Comparison of ENCODE assay signal across 10 cellular contexts in genomic region chr5:80153586-80154126, GRCh38.
DNase-seq lines count a peak whose midpoint lies in the region; ATAC-seq and TF ChIP-seq lines count a peak whose summit lies in the region.
"Had no signal": no experiment of that assay in that cellular context is flagged by ENCODE, and none has a peak within 500 bp of the region (broad histone marks: within the 10 kb centered on the region; RNA-seq: fewer than 3 reads in every experiment).

No MANE protein-coding gene starts in this region.

- no peak overlapping the region for H2AFZ ChIP-seq in mammary epithelial cell (ENCODE audit: low read depth, low read length)

- no peaks in the 10 kb centered on the region for H3K9me3 ChIP-seq in mammary epithelial cell (replicated peaks; ENCODE audit: insufficient read depth, low read length)
- H3K9me3 ChIP-seq in breast epithelium: no peaks in the 10 kb centered on the region
- H3K9me3 ChIP-seq in lower lobe of right lung: no peaks in the 10 kb centered on the region
- H3K9me3 ChIP-seq in tibial nerve: no peaks in the 10 kb centered on the region
- H3K9me3 ChIP-seq: SK-N-SH had no signal

- intact Hi-C loops in mammary epithelial cell (cut with micrococcal nuclease) (no loop called here), breast epithelium (cut with DNase I; ENCODE audit: low total_unique reads) (no loop called here), lower lobe of right lung (cut with DNase I) (no loop called here)

- H3K4me1 ChIP-seq in mammary epithelial cell (ENCODE audit: insufficient read depth, low read length) (peaks cover 7% of the 10 kb centered on the region), breast epithelium (no peaks in the 10 kb centered on the region), lower lobe of right lung (peaks cover 7% of the 10 kb centered on the region), tibial nerve (peaks cover 0 to 28% (median 7%) of the 10 kb centered on the region in 4 donors)

- H3K4me2 ChIP-seq in mammary epithelial cell (ENCODE audit: insufficient read depth, low read depth, low read length): no peak overlapping the region
- H3K4me2 ChIP-seq: SK-N-SH had no signal

- H3K9ac ChIP-seq in mammary epithelial cell (ENCODE audit: insufficient read depth, low read length): no peak overlapping the region
- H3K9ac ChIP-seq: SK-N-SH had no signal

- TF ChIP-seq POLR2A in breast epithelium (IDR thresholded peaks at IDR 0.05): no peak
- no peak for TF ChIP-seq POLR2A in tibial nerve (IDR thresholded peaks at IDR 0.05)

- ATAC-seq in lower lobe of right lung (peak; percentile 33 to 62), HG03521 (IDR thresholded peaks at IDR 0.05; ENCODE audit: unreplicated experiment) (no peak)

- no peaks in the 10 kb centered on the region for H4K20me1 ChIP-seq in mammary epithelial cell (ENCODE audit: insufficient read depth, low read length)

- H3K27me3 ChIP-seq in mammary epithelial cell (ENCODE audit: insufficient read depth, low read length) (no peaks in the 10 kb centered on the region), breast epithelium (no peaks in the 10 kb centered on the region), lower lobe of right lung (ENCODE audit: low read depth) (no peaks in the 10 kb centered on the region), tibial nerve (no peaks in the 10 kb centered on the region)

- POLR2A ChIA-PET in GM10248 (lab: Yijun Ruan, JAX): no interaction called here

- DNase-seq in mammary epithelial cell: peak; percentile 48
- no peak for DNase-seq in breast epithelium (ENCODE audit: low spot score in 2 of 2)
- no peak for DNase-seq in lower lobe of right lung
- no peak for DNase-seq in tibial nerve (ENCODE audit: low spot score in 2 of 2)
- DNase-seq in GM10248 (ENCODE audit: extremely low spot score): no peak
- no peak for DNase-seq in NOMO-1 treated with DMSO at 0.1 percent for 48 hours (lab: John Stamatoyannopoulos, UW; ENCODE audit: unreplicated experiment)
- DNase-seq: H7, SK-N-SH had no signal

- WGBS in mammary epithelial cell (ENCODE audit: low coverage, missing lambda C conversion rate): 17% methylated on average over 8 of the region's 8 CpGs
- 43% methylated on average over 8 of the region's 8 CpGs for WGBS in tibial nerve, 2 donors

- no peak for TF ChIP-seq EP300 in tibial nerve (IDR thresholded peaks at IDR 0.05)

- no peak overlapping the region for H3K4me3 ChIP-seq in mammary epithelial cell (replicated peaks in 1 of 3; ENCODE audit: insufficient read depth in 1 of 3, low read depth in 2 of 3, low read length in 3 of 3)
- no peak overlapping the region for H3K4me3 ChIP-seq in breast epithelium
- H3K4me3 ChIP-seq in lower lobe of right lung: no peak overlapping the region
- no peak overlapping the region for H3K4me3 ChIP-seq in tibial nerve

- H3K79me2 ChIP-seq in mammary epithelial cell (ENCODE audit: insufficient read depth, low read length): no peaks in the 10 kb centered on the region

- H3K27ac ChIP-seq in mammary epithelial cell (ENCODE audit: insufficient read depth, low read depth, low read length): no peak overlapping the region
- peak overlapping the region in 1 of 2 donors; percentile 1 for H3K27ac ChIP-seq in breast epithelium
- peak overlapping the region; percentile 84 for H3K27ac ChIP-seq in angular gyrus (ENCODE audit: low read depth, low read length)
- H3K27ac ChIP-seq in lower lobe of right lung: no peak overlapping the region
- H3K27ac ChIP-seq in tibial nerve: peak overlapping the region in 3 of 4 donors; percentile 4 to 68 (median 56)

- H3K36me3 ChIP-seq in mammary epithelial cell (ENCODE audit: insufficient read depth, low read length) (peaks cover 2% of the 10 kb centered on the region), breast epithelium (peaks cover 2% of the 10 kb centered on the region), lower lobe of right lung (peaks cover 54% of the 10 kb centered on the region), tibial nerve (peaks cover 0 to 46% (median 4%) of the 10 kb centered on the region in 3 donors)

- dilution Hi-C loops in mammary epithelial cell (cut with HindIII; ENCODE audit: low sequenced_read_pairs): no loop called here

- CTCF ChIA-PET in mammary epithelial cell (lab: Charles Lee; ENCODE audit: low non-redundant PET): no interaction called here
- CTCF ChIA-PET in GM10248 (lab: Yijun Ruan, JAX): interaction anchor here (1.0 to 3.0 kb wide), 2 partner anchors 16 to 62 kb away, joined by 3 to 8 read pairs; no protein-coding TSS in a partner anchor

- no TSS peak for BruUV-seq in mammary epithelial cell (replicated peaks; lab: Mats Ljungman, UMichigan)

- in situ Hi-C loops in mammary epithelial cell (cut with MboI; ENCODE audit: low sequenced_read_pairs in 2 of 2): no loop called here

- TF ChIP-seq CTCF in mammary epithelial cell (conservative IDR thresholded peaks at IDR 0.05 in 1 of 2, IDR thresholded peaks at IDR 0.05 in 1 of 2; ENCODE audit: extremely low read depth in 1 of 2, insufficient read depth in 1 of 2, low read depth in 1 of 2, low read length in 2 of 2) (no peak), breast epithelium (IDR thresholded peaks at IDR 0.05) (no peak), lower lobe of right lung (IDR thresholded peaks at IDR 0.05) (no peak), tibial nerve (IDR thresholded peaks at IDR 0.05) (no peak), GM10248 (IDR thresholded peaks at IDR 0.05; ENCODE audit: control extremely low read depth, extremely low read depth, low read depth, missing control alignments) (no peak)

Comparison
In these comparisons a context has a peak if more than half of its experiments do, and no peak if none do; other contexts are left out.
1. H3K27ac ChIP-seq: peak in angular gyrus (single experiment) and tibial nerve (3 of 4); none in mammary epithelial cell (single experiment) and lower lobe of right lung (single experiment).